ENCODE assay signal across 14 cellular contexts in the genomic region with DNA sequence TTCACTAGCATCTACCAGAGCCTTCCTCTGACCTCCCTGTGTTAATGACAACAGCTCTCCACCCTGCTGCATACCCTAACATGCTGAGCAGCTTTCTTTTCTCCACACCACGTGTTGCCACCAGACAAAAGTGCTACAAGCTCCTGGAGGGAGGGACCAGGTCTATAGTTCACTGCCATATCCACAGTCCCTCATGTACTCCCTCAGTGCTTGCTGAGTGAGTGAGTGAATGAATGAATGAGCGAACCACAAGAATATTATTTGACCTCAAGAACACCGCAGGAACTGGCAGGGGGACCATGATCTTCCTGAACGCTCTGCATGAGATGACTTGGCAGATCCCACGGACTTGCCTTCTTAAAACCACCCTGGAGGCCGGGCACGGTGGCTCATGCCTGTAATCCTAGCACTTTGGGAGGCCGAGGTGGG. TPM values are rescaled to one million over a fixed set of nuclear protein-coding genes. Genes with fewer than 3 reads are reported as not detected.
A peak's percentile ranks its signal among the peaks of the same experiment; 100 is the strongest.
DNase-seq lines count a peak whose midpoint lies in the region; ATAC-seq and TF ChIP-seq lines count a peak whose summit lies in the region.
"Had no signal": no experiment of that assay in that cellular context is flagged by ENCODE, and none has a peak within 500 bp of the region (broad histone marks: within the 10 kb centered on the region; RNA-seq: fewer than 3 reads in every experiment).

No MANE protein-coding gene starts in this region.

- H3K9me3 ChIP-seq in Loucy (ENCODE audit: insufficient read depth, low read depth, low read length): no peaks in the 10 kb centered on the region
- H3K9me3 ChIP-seq: ovary had no signal

- no peak overlapping the region for H3K4me3 ChIP-seq in Loucy (ENCODE audit: low read length, poor library complexity, severe bottlenecking)
- H3K4me3 ChIP-seq: ovary had no signal

- no peaks in the 10 kb centered on the region for H3K79me2 ChIP-seq in Loucy (ENCODE audit: insufficient read depth, low read length)

- H3K27me3 Mint-ChIP-seq in activated CD8-positive, alpha-beta memory T cell treated with anti-CD3 and anti-CD28 coated beads, Interleukin-2, amount 10 ng/mL, durations not matched to agents 7 days and 5 days: no peaks in the 10 kb centered on the region
- H3K27me3 Mint-ChIP-seq in activated naive CD8-positive, alpha-beta T cell: no peaks in the 10 kb centered on the region

- no peaks in the 10 kb centered on the region for H4K20me1 ChIP-seq in Loucy (ENCODE audit: insufficient read depth, low read length, poor library complexity, severe bottlenecking)

- ATAC-seq in activated CD8-positive, alpha-beta memory T cell treated with anti-CD3 and anti-CD28 coated beads, Interleukin-2, amount 10 ng/mL, durations not matched to agents 7 days and 5 days: peak; percentile 16
- ATAC-seq in HG03460 (IDR thresholded peaks at IDR 0.05; ENCODE audit: unreplicated experiment) (no peak), left cardiac atrium (no peak)
- ATAC-seq in activated CD4-positive, CD25-positive, alpha-beta regulatory T cell treated with anti-CD3 and anti-CD28 coated beads, Interleukin-2, amount 50 U/mL, for 24 hours: no peak

- peaks cover 88% of the 10 kb centered on the region for H3K4me1 ChIP-seq in Loucy (ENCODE audit: insufficient read depth, low read length, poor library complexity, severe bottlenecking)

- intact Hi-C loops in left cardiac atrium (cut with DNase I): no loop called here

- H3K36me3 Mint-ChIP-seq in activated CD8-positive, alpha-beta memory T cell treated with anti-CD3 and anti-CD28 coated beads, Interleukin-2, amount 10 ng/mL, durations not matched to agents 7 days and 5 days: peaks cover 2% of the 10 kb centered on the region
- no peaks in the 10 kb centered on the region for H3K36me3 Mint-ChIP-seq in activated naive CD8-positive, alpha-beta T cell
- H3K36me3 Mint-ChIP-seq: type B pancreatic cell had no signal

- H3K4me2 ChIP-seq in Loucy (ENCODE audit: low read depth, low read length, poor library complexity, severe bottlenecking): peak overlapping the region; percentile 11
- H3K4me2 ChIP-seq: KMS-11 had no signal

- H3K4me1 Mint-ChIP-seq in activated CD8-positive, alpha-beta memory T cell treated with anti-CD3 and anti-CD28 coated beads, Interleukin-2, amount 10 ng/mL, durations not matched to agents 7 days and 5 days: peaks cover 97% of the 10 kb centered on the region
- peaks cover 87% of the 10 kb centered on the region for H3K4me1 Mint-ChIP-seq in activated naive CD8-positive, alpha-beta T cell (ENCODE audit: low read depth)

- no peaks in the 10 kb centered on the region for H3K27me3 ChIP-seq in Loucy (ENCODE audit: insufficient read depth, low read length, poor library complexity, severe bottlenecking)
- H3K27me3 ChIP-seq: ovary had no signal

- no peaks in the 10 kb centered on the region for H3K9me3 Mint-ChIP-seq in activated CD8-positive, alpha-beta memory T cell treated with anti-CD3 and anti-CD28 coated beads, Interleukin-2, amount 10 ng/mL, durations not matched to agents 7 days and 5 days (ENCODE audit: low read depth)
- no peaks in the 10 kb centered on the region for H3K9me3 Mint-ChIP-seq in activated naive CD8-positive, alpha-beta T cell (ENCODE audit: low read depth)
- H3K9me3 Mint-ChIP-seq: type B pancreatic cell had no signal

- H3K9ac ChIP-seq in Loucy (ENCODE audit: low read depth, low read length, poor library complexity, severe bottlenecking): peak overlapping the region; percentile 3
- H3K9ac ChIP-seq: KMS-11 had no signal

- TF ChIP-seq CTCF in Loucy (conservative IDR thresholded peaks at IDR 0.05; ENCODE audit: low read length): no peak

- peak overlapping the region; percentile 59 for H3K4me3 Mint-ChIP-seq in activated CD8-positive, alpha-beta memory T cell treated with anti-CD3 and anti-CD28 coated beads, Interleukin-2, amount 10 ng/mL, durations not matched to agents 7 days and 5 days
- H3K4me3 Mint-ChIP-seq in activated naive CD8-positive, alpha-beta T cell: peak overlapping the region; percentile 61
- H3K4me3 Mint-ChIP-seq: type B pancreatic cell had no signal

- CTCF ChIA-PET in activated CD8-positive, alpha-beta memory T cell treated with anti-CD3 and anti-CD28 coated beads, Interleukin-2, amount 10 ng/mL, durations not matched to agents 7 days and 5 days (lab: Charles Lee): interaction anchor here (0.8 to 1.9 kb wide), 3 partner anchors 14 to 49 kb away, joined by 3 to 9 read pairs (median 4); no protein-coding TSS in a partner anchor

- peak overlapping the region; percentile 99 for H3K27ac Mint-ChIP-seq in activated CD8-positive, alpha-beta memory T cell treated with anti-CD3 and anti-CD28 coated beads, Interleukin-2, amount 10 ng/mL, durations not matched to agents 7 days and 5 days
- H3K27ac Mint-ChIP-seq in activated naive CD8-positive, alpha-beta T cell: peak overlapping the region; percentile 86
- H3K27ac Mint-ChIP-seq: type B pancreatic cell had no signal

- peak; percentile 66 for DNase-seq in activated CD8-positive, alpha-beta memory T cell treated with anti-CD3 and anti-CD28 coated beads, Interleukin-2, amount 10 ng/mL, durations not matched to agents 7 days and 5 days
- no peak for DNase-seq in activated CD8-positive, alpha-beta memory T cell treated with anti-CD3 and anti-CD28 coated beads for 24 hours
- DNase-seq in stimulated activated CD8-positive, alpha-beta memory T cell treated with anti-CD3 and anti-CD28 coated beads, Interleukin-4, amount 100 ng/mL, for 48 hours: peak; percentile 57
- DNase-seq in left cardiac atrium: no peak
- DNase-seq: DMS79, mesenchymal stem cell, NCI-H187 treated with DMSO at 0.1 percent for 48 hours, ovary had no signal

- H3K9me2 ChIP-seq in Loucy (replicated peaks; ENCODE audit: low read depth, low read length): no peaks in the 10 kb centered on the region

- peaks cover 5% of the 10 kb centered on the region; the same call in 1 of the 2 replicates for H3F3A ChIP-seq in Loucy (ENCODE audit: low read depth)

- no peaks in the 10 kb centered on the region for H3K36me3 ChIP-seq in Loucy (ENCODE audit: insufficient read depth, low read length)
- H3K36me3 ChIP-seq: ovary had no signal

- H2AFZ ChIP-seq in Loucy (ENCODE audit: low read length): no peak overlapping the region

RNA-seq across cellular contexts. Expression of a gene that starts 47.4 kb away (rescaled TPM):
- 100 to 1,000 TPM; 148 to 174 TPM for total RNA-seq in activated CD8-positive, alpha-beta memory T cell treated with anti-CD3 and anti-CD28 coated beads, Interleukin-2, amount 10 ng/mL, durations not matched to agents 7 days and 5 days
- 10 to 100 TPM; 85.5 to 87.8 TPM for total RNA-seq in left cardiac atrium

Comparison
In these comparisons a context has a peak if more than half of its experiments do, and no peak if none do; other contexts are left out.
1. DNase-seq: peak in activated CD8-positive, alpha-beta memory T cell treated with anti-CD3 and anti-CD28 coated beads, Interleukin-2, amount 10 ng/mL, durations not matched to agents 7 days and 5 days (single experiment) and stimulated activated CD8-positive, alpha-beta memory T cell treated with anti-CD3 and anti-CD28 coated beads, Interleukin-4, amount 100 ng/mL, for 48 hours (single experiment); none in activated CD8-positive, alpha-beta memory T cell treated with anti-CD3 and anti-CD28 coated beads for 24 hours (single experiment) and left cardiac atrium (single experiment).